Comparison of ENCODE assay signal across 18 cellular contexts in the genomic region with DNA sequence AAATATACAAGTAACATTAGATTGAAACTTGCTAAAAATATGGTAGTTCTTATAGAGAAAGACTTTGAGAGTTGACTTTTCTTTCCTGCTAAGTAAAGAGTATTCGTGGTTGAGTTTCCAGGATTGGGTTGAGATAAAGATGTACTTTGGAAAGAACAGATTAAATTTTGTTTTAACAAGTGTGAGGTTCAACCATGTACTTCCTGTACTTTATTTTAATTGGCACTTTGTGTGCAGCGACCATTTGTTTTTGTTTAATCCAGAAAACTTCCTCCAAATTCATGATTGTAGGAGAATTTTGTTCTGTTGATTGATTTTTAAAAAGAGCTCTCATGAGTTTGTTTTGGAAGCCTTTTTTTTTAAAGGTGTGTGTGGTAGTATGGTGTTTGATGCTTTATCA. TPM values are rescaled to one million over a fixed set of nuclear protein-coding genes. Genes with fewer than 3 reads are reported as not detected.
DNase-seq lines count a peak whose midpoint lies in the region; ATAC-seq, FAIRE-seq and TF ChIP-seq lines count a peak whose summit lies in the region.
"Had no signal": no experiment of that assay in that cellular context is flagged by ENCODE, and none has a peak within 500 bp of the region (broad histone marks: within the 10 kb centered on the region; RNA-seq: fewer than 3 reads in every experiment).

No MANE protein-coding gene starts in this region.

- no peak for TF ChIP-seq POLR2A in spleen (IDR thresholded peaks at IDR 0.05)

- no peaks in the 10 kb centered on the region for H3K27me3 Mint-ChIP-seq in naive thymus-derived CD8-positive, alpha-beta T cell
- H3K27me3 Mint-ChIP-seq: CD4-positive, CD25-positive, alpha-beta regulatory T cell had no signal

- no peaks in the 10 kb centered on the region for H3K9me2 ChIP-seq in Loucy (replicated peaks; ENCODE audit: low read depth, low read length)

- no peak overlapping the region for H2AFZ ChIP-seq in Loucy (ENCODE audit: low read length)

- H3K4me3 ChIP-seq in Loucy (ENCODE audit: low read length, poor library complexity, severe bottlenecking) (no peak overlapping the region), spleen (no peak overlapping the region)
- H3K4me3 ChIP-seq: GM12878 had no signal

- TF ChIP-seq CTCF in Loucy (conservative IDR thresholded peaks at IDR 0.05; ENCODE audit: low read length): no peak
- TF ChIP-seq CTCF in spleen (IDR thresholded peaks at IDR 0.05 in 8 of 11, conservative IDR thresholded peaks at IDR 0.05 in 3 of 11): no peak

- no peak overlapping the region for H3K27ac ChIP-seq in spleen

- POLR2A ChIA-PET in naive thymus-derived CD8-positive, alpha-beta T cell (lab: Charles Lee): no interaction called here

- no peaks in the 10 kb centered on the region for H3K27me3 ChIP-seq in Loucy (ENCODE audit: insufficient read depth, low read length, poor library complexity, severe bottlenecking)
- no peaks in the 10 kb centered on the region for H3K27me3 ChIP-seq in spleen (replicated peaks in 1 of 7)

- H3K79me2 ChIP-seq in Loucy (ENCODE audit: insufficient read depth, low read length): peaks cover 49% of the 10 kb centered on the region

- peak overlapping the region; percentile 16 for H3K4me2 ChIP-seq in Loucy (ENCODE audit: low read depth, low read length, poor library complexity, severe bottlenecking)

- intact Hi-C loops in spleen (cut with DNase I; ENCODE audit: low total_unique reads): no loop called here

- H3K4me3 Mint-ChIP-seq in naive thymus-derived CD8-positive, alpha-beta T cell: peak overlapping the region in 1 of 10 donors; percentile 10
- H3K4me3 Mint-ChIP-seq: CD4-positive, CD25-positive, alpha-beta regulatory T cell had no signal

- H3K9me3 Mint-ChIP-seq in naive thymus-derived CD8-positive, alpha-beta T cell: no peaks in the 10 kb centered on the region
- H3K9me3 Mint-ChIP-seq: CD4-positive, CD25-positive, alpha-beta regulatory T cell had no signal

- H3K36me3 ChIP-seq in Loucy (ENCODE audit: insufficient read depth, low read length): peaks cover 23% of the 10 kb centered on the region
- H3K36me3 ChIP-seq in spleen: peaks cover 0 to 42% (median 12%) of the 10 kb centered on the region in 6 donors

- peak; percentile 56 for FAIRE-seq in GM19239 (lab: Jason Lieb, UNC)
- FAIRE-seq: GM12878, HepG2 had no signal

- H3K9me3 ChIP-seq in Loucy (ENCODE audit: insufficient read depth, low read depth, low read length) (no peaks in the 10 kb centered on the region), spleen (no peaks in the 10 kb centered on the region)

- peak overlapping the region in 6 of 10 donors; percentile 7 to 33 (median 15) for H3K27ac Mint-ChIP-seq in naive thymus-derived CD8-positive, alpha-beta T cell

- WGBS in spleen, 5 donors: 31 to 41% (median 33%) methylated on average over 2 of the region's 2 CpGs

- DNase-seq in GM19239 (ENCODE audit: insufficient read length, low spot score): no peak
- DNase-seq in dermis microvascular lymphatic vessel endothelial cell (ENCODE audit: low read depth in 2 of 2): peak; percentile 64 to 80
- no peak for DNase-seq in naive thymus-derived CD8-positive, alpha-beta T cell
- DNase-seq in spleen: no peak
- no peak for DNase-seq in islet precursor cell
- DNase-seq: ACHN; Calu3; CD4-positive, CD25-positive, alpha-beta regulatory T cell; NCI-H1105 treated with DMSO at 0.1 percent for 48 hours; NCI-H187; NCI-H2171; NCI-H510A; NCI-H82 had no signal

- ATAC-seq in naive thymus-derived CD8-positive, alpha-beta T cell: no peak
- no peak for ATAC-seq in activated CD4-positive, CD25-positive, alpha-beta regulatory T cell treated with anti-CD3 and anti-CD28 coated beads, Interleukin-2, amount 50 U/mL, for 24 hours
- ATAC-seq: GM12878, HepG2, Right ventricle myocardium inferior had no signal

- H3K4me1 ChIP-seq in Loucy (ENCODE audit: insufficient read depth, low read length, poor library complexity, severe bottlenecking) (peaks cover 13% of the 10 kb centered on the region), spleen (peaks cover 0 to 14% (median 0%) of the 10 kb centered on the region in 6 donors)

- H3K36me3 Mint-ChIP-seq in naive thymus-derived CD8-positive, alpha-beta T cell: peaks cover 0 to 56% (median 11%) of the 10 kb centered on the region in 3 donors

- H3K9ac ChIP-seq in Loucy (ENCODE audit: low read depth, low read length, poor library complexity, severe bottlenecking): no peak overlapping the region

- peaks cover 39% of the 10 kb centered on the region for H4K20me1 ChIP-seq in Loucy (ENCODE audit: insufficient read depth, low read length, poor library complexity, severe bottlenecking)

- peaks cover 11 to 56% (median 44%) of the 10 kb centered on the region in 4 donors for H3K4me1 Mint-ChIP-seq in naive thymus-derived CD8-positive, alpha-beta T cell

- peaks cover 7% of the 10 kb centered on the region; the same call in 1 of the 2 replicates for H3F3A ChIP-seq in Loucy (ENCODE audit: low read depth)

RNA-seq across cellular contexts. Expression of gene PAN3, which starts 46.9 kb away (rescaled TPM):
- total RNA-seq in dermis microvascular lymphatic vessel endothelial cell (17.1 and 24.7 TPM in 2 replicates), spleen (10 to 100 TPM; 56.5 to 85.8 (median 78.0) TPM)
- total RNA-seq in naive thymus-derived CD8-positive, alpha-beta T cell: 10 to 100 TPM; 74.4 to 76.1 TPM
- 1 to 10 TPM; 2.8 to 4.8 (median 3.3) TPM for polyA plus RNA-seq in naive thymus-derived CD8-positive, alpha-beta T cell
- 10 to 100 TPM; 18.4 to 30.2 (median 23.5) TPM for polyA plus RNA-seq in spleen

Comparison
In these comparisons a context has a peak if more than half of its experiments do, and no peak if none do; other contexts are left out.
1. DNase-seq: peak in dermis microvascular lymphatic vessel endothelial cell (2 of 2); none in GM19239 (single experiment), naive thymus-derived CD8-positive, alpha-beta T cell (0 of 10), spleen (single experiment) and islet precursor cell (single experiment).